Comparison of ENCODE assay signal across 16 cellular contexts in the genomic region with DNA sequence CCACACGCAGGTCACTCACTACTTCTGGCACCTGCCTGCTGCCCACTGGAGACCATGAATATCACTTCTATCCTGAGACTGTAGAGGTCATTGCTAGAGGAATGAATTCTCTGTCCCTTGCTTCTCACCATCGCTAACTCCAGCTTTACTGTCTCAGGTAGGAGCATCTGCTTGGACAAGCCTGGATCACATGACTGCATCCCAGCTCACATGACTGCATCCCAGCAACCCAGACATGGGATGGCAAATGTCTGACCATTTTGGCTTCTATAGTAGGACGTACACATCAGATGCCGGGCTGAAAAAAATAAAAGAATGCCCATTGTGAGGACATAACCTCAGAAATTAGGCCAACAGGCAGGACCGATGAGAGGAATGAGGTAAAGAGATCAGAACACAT.
DNase-seq lines count a peak whose midpoint lies in the region; ATAC-seq, FAIRE-seq and TF ChIP-seq lines count a peak whose summit lies in the region.
"Had no signal": no experiment of that assay in that cellular context is flagged by ENCODE, and none has a peak within 500 bp of the region (broad histone marks: within the 10 kb centered on the region; RNA-seq: fewer than 3 reads in every experiment).

No MANE protein-coding gene starts in this region.

- peak overlapping the region; percentile 16 for H3K27ac Mint-ChIP-seq in MCF 10A (ENCODE audit: low read depth, unreplicated experiment)
- no peak overlapping the region for H3K27ac Mint-ChIP-seq in neural progenitor cell
- no peak overlapping the region for H3K27ac Mint-ChIP-seq in Calu3 (ENCODE audit: unreplicated experiment)
- H3K27ac Mint-ChIP-seq: CD4-positive, CD25-positive, alpha-beta regulatory T cell had no signal

- H3K4me1 Mint-ChIP-seq in MCF 10A (ENCODE audit: insufficient read depth, unreplicated experiment) (peaks cover 12% of the 10 kb centered on the region), neural progenitor cell (peaks cover 2% of the 10 kb centered on the region), Calu3 (ENCODE audit: low read depth, unreplicated experiment) (no peaks in the 10 kb centered on the region)
- H3K4me1 Mint-ChIP-seq: CD4-positive, CD25-positive, alpha-beta regulatory T cell had no signal

- no peak for FAIRE-seq in K562 (lab: Jason Lieb, UNC)
- FAIRE-seq: G401.6, HepG2, HTR-8/SVneo had no signal

- no peaks in the 10 kb centered on the region for H3K9me1 ChIP-seq in K562 (ENCODE audit: control insufficient read depth, insufficient read depth, low read length)

- TF ChIP-seq RAD21 in K562 (CRISPR knock-in tag; conservative IDR thresholded peaks at IDR 0.05 in 1 of 2, IDR thresholded peaks at IDR 0.05 in 1 of 2), result no peak

- H3K4me1 ChIP-seq in breast epithelium (no peaks in the 10 kb centered on the region), K562 (replicated peaks in 1 of 2; ENCODE audit: control insufficient read depth in 2 of 2, insufficient read depth in 2 of 2, low read length in 2 of 2) (no peaks in the 10 kb centered on the region), neural progenitor cell (no peaks in the 10 kb centered on the region), esophagus squamous epithelium (no peaks in the 10 kb centered on the region)
- H3K4me1 ChIP-seq: BLaER1 treated with 17β-estradiol and CSF1 and Interleukin-3, amounts not matched to agents 10 nM and 100 nM had no signal

- TF ChIP-seq EP300 in K562 (IDR thresholded peaks at IDR 0.05; ENCODE audit: low read length), result no peak

- H3K4me2 ChIP-seq in K562 (ENCODE audit: insufficient read depth, low read length) (no peak overlapping the region), neural progenitor cell (no peak overlapping the region)
- H3K4me2 ChIP-seq: BLaER1 treated with 17β-estradiol and CSF1 and Interleukin-3, amounts not matched to agents 10 nM and 100 nM had no signal

- H3K36me3 Mint-ChIP-seq in MCF 10A (ENCODE audit: insufficient read depth, unreplicated experiment) (no peaks in the 10 kb centered on the region), neural progenitor cell (no peaks in the 10 kb centered on the region), Calu3 (ENCODE audit: insufficient read depth, unreplicated experiment) (no peaks in the 10 kb centered on the region)
- H3K36me3 Mint-ChIP-seq: CD4-positive, CD25-positive, alpha-beta regulatory T cell had no signal

- H3K4me3 Mint-ChIP-seq in MCF 10A (ENCODE audit: unreplicated experiment) (no peak overlapping the region), neural progenitor cell (no peak overlapping the region), Calu3 (ENCODE audit: low read depth, unreplicated experiment) (no peak overlapping the region)
- H3K4me3 Mint-ChIP-seq: CD4-positive, CD25-positive, alpha-beta regulatory T cell had no signal

- WGBS in K562 (ENCODE audit: insufficient coverage, low coverage, missing lambda C conversion rate), result 0% methylated on average over 5 of the region's 5 CpGs
- 88 to 91% methylated on average over 4 to 5 of the region's 5 CpGs for WGBS in esophagus squamous epithelium, 2 donors

- TF ChIP-seq POLR2A in breast epithelium (IDR thresholded peaks at IDR 0.05), result no peak
- no peak for TF ChIP-seq POLR2A in K562 (conservative IDR thresholded peaks at IDR 0.05)
- no peak for TF ChIP-seq POLR2A in esophagus squamous epithelium (IDR thresholded peaks at IDR 0.05)

- DNase-seq in MCF 10A (ENCODE audit: unreplicated experiment) (no peak), breast epithelium (ENCODE audit: low spot score in 2 of 2) (no peak), K562 (ENCODE audit: extremely low read depth in 1 of 4, low spot score in 3 of 4) (no peak), neural progenitor cell (ENCODE audit: low spot score) (no peak), esophagus squamous epithelium (lab: John Stamatoyannopoulos, UW) (no peak), Calu3 (no peak), putamen (ENCODE audit: low spot score) (no peak)
- DNase-seq: 8988T, ACHN, DMS 273 treated with DMSO at 0.1 percent for 48 hours, DMS79 had no signal

- no peaks in the 10 kb centered on the region for H3K9me3 Mint-ChIP-seq in MCF 10A (ENCODE audit: unreplicated experiment)
- peaks cover 6% of the 10 kb centered on the region for H3K9me3 Mint-ChIP-seq in neural progenitor cell
- no peaks in the 10 kb centered on the region for H3K9me3 Mint-ChIP-seq in Calu3 (ENCODE audit: low read depth, unreplicated experiment)

- no peak overlapping the region for H3K4me3 ChIP-seq in breast epithelium
- no peak overlapping the region for H3K4me3 ChIP-seq in K562
- H3K4me3 ChIP-seq in neural progenitor cell, result no peak overlapping the region
- no peak overlapping the region for H3K4me3 ChIP-seq in esophagus squamous epithelium
- H3K4me3 ChIP-seq: BLaER1 treated with 17β-estradiol and CSF1 and Interleukin-3, amounts not matched to agents 10 nM and 100 nM had no signal

- BruUV-seq in MCF 10A (replicated peaks; lab: Mats Ljungman, UMichigan) (no TSS peak), K562 (replicated peaks; lab: Mats Ljungman, UMichigan) (no TSS peak), Calu3 (replicated peaks; lab: Mats Ljungman, UMichigan) (no TSS peak)

- H4K20me1 ChIP-seq in K562 (replicated peaks; ENCODE audit: control insufficient read depth, insufficient read depth, low read length) (no peaks in the 10 kb centered on the region), neural progenitor cell (ENCODE audit: low read depth) (no peaks in the 10 kb centered on the region)
- H4K20me1 ChIP-seq: BLaER1 treated with 17β-estradiol and CSF1 and Interleukin-3, amounts not matched to agents 10 nM and 100 nM had no signal

- no peak overlapping the region for H3K27ac ChIP-seq in breast epithelium
- no peak overlapping the region for H3K27ac ChIP-seq in K562 (ENCODE audit: extremely low read depth, low read depth, low read length)
- H3K27ac ChIP-seq in neural progenitor cell, result no peak overlapping the region
- no peak overlapping the region for H3K27ac ChIP-seq in esophagus squamous epithelium
- H3K27ac ChIP-seq: BLaER1 treated with 17β-estradiol and CSF1 and Interleukin-3, amounts not matched to agents 10 nM and 100 nM had no signal

- H3F3A ChIP-seq in neural progenitor cell (ENCODE audit: low read depth), result no peaks in the 10 kb centered on the region

- H3K27me3 Mint-ChIP-seq in MCF 10A (ENCODE audit: insufficient read depth, unreplicated experiment), result peaks cover 23% of the 10 kb centered on the region
- peaks cover 2% of the 10 kb centered on the region for H3K27me3 Mint-ChIP-seq in neural progenitor cell (ENCODE audit: insufficient read depth, low read depth)
- peaks cover 42% of the 10 kb centered on the region for H3K27me3 Mint-ChIP-seq in Calu3 (ENCODE audit: unreplicated experiment)
- H3K27me3 Mint-ChIP-seq: CD4-positive, CD25-positive, alpha-beta regulatory T cell had no signal

- POLR2A ChIA-PET in MCF 10A (lab: Yijun Ruan, JAX) (interaction anchor here (0.9 to 1.3 kb wide), 3 partner anchors 82 to 289 kb away, joined by 3 to 6 read pairs (median 3); no protein-coding TSS in a partner anchor), K562 (lab: Yijun Ruan, JAX) (no interaction called here)

- intact Hi-C loops in MCF 10A (cut with micrococcal nuclease), result loop anchor here (1.0 to 5.0 kb wide), 3 partner anchors 83 to 542 kb away; no protein-coding TSS in a partner anchor
- intact Hi-C loops in breast epithelium (cut with DNase I; ENCODE audit: low total_unique reads), result no loop called here
- intact Hi-C loops in K562 (cut with micrococcal nuclease), result loop anchor here (1.0 to 10.0 kb wide), 3 partner anchors 82 to 405 kb away; no protein-coding TSS in a partner anchor
- intact Hi-C loops in esophagus squamous epithelium (cut with DNase I), result no loop called here
- intact Hi-C loops in Calu3 (cut with micrococcal nuclease; ENCODE audit: unreplicated experiment), result loop anchor here (1.0 to 5.0 kb wide), 3 partner anchors 82 to 403 kb away; no protein-coding TSS in a partner anchor

- no peaks in the 10 kb centered on the region for H3K9me3 ChIP-seq in breast epithelium
- no peaks in the 10 kb centered on the region for H3K9me3 ChIP-seq in K562 (replicated peaks; ENCODE audit: control insufficient read depth, insufficient read depth, low read depth, low read length)
- H3K9me3 ChIP-seq in neural progenitor cell (ENCODE audit: low read depth), result no peaks in the 10 kb centered on the region
- no peaks in the 10 kb centered on the region for H3K9me3 ChIP-seq in esophagus squamous epithelium
- H3K9me3 ChIP-seq: BLaER1 treated with 17β-estradiol and CSF1 and Interleukin-3, amounts not matched to agents 10 nM and 100 nM had no signal

- no peaks in the 10 kb centered on the region for H3K79me2 ChIP-seq in K562 (ENCODE audit: control insufficient read depth, insufficient read depth, low read length)
- no peaks in the 10 kb centered on the region for H3K79me2 ChIP-seq in neural progenitor cell (ENCODE audit: low read depth)

- no peak overlapping the region for H3K9ac ChIP-seq in K562 (ENCODE audit: insufficient read depth in 1 of 2, low read depth in 2 of 2, low read length in 2 of 2)
- no peak overlapping the region for H3K9ac ChIP-seq in neural progenitor cell
- H3K9ac ChIP-seq: BLaER1 treated with 17β-estradiol and CSF1 and Interleukin-3, amounts not matched to agents 10 nM and 100 nM had no signal

- H3K36me3 ChIP-seq in breast epithelium (no peaks in the 10 kb centered on the region), K562 (ENCODE audit: control insufficient read depth, insufficient read depth, low read length) (no peaks in the 10 kb centered on the region), neural progenitor cell (no peaks in the 10 kb centered on the region), esophagus squamous epithelium (no peaks in the 10 kb centered on the region)
- H3K36me3 ChIP-seq: BLaER1 treated with 17β-estradiol and CSF1 and Interleukin-3, amounts not matched to agents 10 nM and 100 nM had no signal

- H3K27me3 ChIP-seq in breast epithelium (no peaks in the 10 kb centered on the region), K562 (ENCODE audit: control insufficient read depth in 2 of 2, insufficient read depth in 2 of 2, low read length in 2 of 2) (peaks cover 5 to 29% of the 10 kb centered on the region in 2 experiments; a peak in 4 of 5 replicates), neural progenitor cell (no peaks in the 10 kb centered on the region), esophagus squamous epithelium (no peaks in the 10 kb centered on the region)
- H3K27me3 ChIP-seq: BLaER1 treated with 17β-estradiol and CSF1 and Interleukin-3, amounts not matched to agents 10 nM and 100 nM had no signal

- CTCF ChIA-PET in MCF 10A (lab: Yijun Ruan, JAX) (interaction anchor here (0.6 to 6.4 kb wide), 6 partner anchors 10 to 557 kb away, joined by 3 to 89 read pairs (median 4); no protein-coding TSS in a partner anchor), K562 (lab: Yijun Ruan, JAX; ENCODE audit: low intra/inter-chr PET ratio) (interaction anchor here (1.1 kb wide), 1 partner anchor 402 kb away, joined by 5 read pairs; no protein-coding TSS in a partner anchor), Calu3 (lab: Charles Lee) (no interaction called here)

- H2AFZ ChIP-seq in K562 (ENCODE audit: low read depth, low read length), result no peak overlapping the region
- peak overlapping the region; percentile 13 for H2AFZ ChIP-seq in neural progenitor cell (replicated peaks)

- no peak for TF ChIP-seq CTCF in MCF 10A (IDR thresholded peaks at IDR 0.05; ENCODE audit: unreplicated experiment)
- no peak for TF ChIP-seq CTCF in breast epithelium (IDR thresholded peaks at IDR 0.05)
- TF ChIP-seq CTCF in K562 (IDR thresholded peaks at IDR 0.05 in 2 of 3, conservative IDR thresholded peaks at IDR 0.05 in 1 of 3; ENCODE audit: insufficient read depth in 2 of 3, low read depth in 1 of 3, low read length in 3 of 3), result no peak
- TF ChIP-seq CTCF in neural progenitor cell (IDR thresholded peaks at IDR 0.05), result no peak
- no peak for TF ChIP-seq CTCF in esophagus squamous epithelium (IDR thresholded peaks at IDR 0.05)
- TF ChIP-seq CTCF in Calu3 (IDR thresholded peaks at IDR 0.05; ENCODE audit: unreplicated experiment), result no peak

- in situ Hi-C loops in K562 (cut with MboI), result no loop called here

- no peak for ATAC-seq in K562

Comparison
In these comparisons a context has a peak if more than half of its experiments do, and no peak if none do; other contexts are left out.
1. intact Hi-C loops: an anchor here in MCF 10A (1.0 to 5.0 kb wide), K562 (1.0 to 10.0 kb wide) and Calu3 (1.0 to 5.0 kb wide); none called in breast epithelium and esophagus squamous epithelium.